In genomic region chr15:56428821-56429458, GRCh38 we compare ENCODE assay signal across 8 cellular contexts. TPM values are rescaled to one million over a fixed set of nuclear protein-coding genes. Genes with fewer than 3 reads are reported as not detected.
A peak's percentile ranks its signal among the peaks of the same experiment; 100 is the strongest.
DNase-seq lines count a peak whose midpoint lies in the region; ATAC-seq and TF ChIP-seq lines count a peak whose summit lies in the region.

No MANE protein-coding gene starts in this region.

- H3K27me3 ChIP-seq in gastroesophageal sphincter (no peaks in the 10 kb centered on the region), thoracic aorta (replicated peaks; ENCODE audit: insufficient read depth) (no peaks in the 10 kb centered on the region)

- H3K4me3 ChIP-seq in SK-N-MC (no peak overlapping the region), gastroesophageal sphincter (no peak overlapping the region), thoracic aorta (no peak overlapping the region)

- H3K9me3 ChIP-seq in SK-N-MC (ENCODE audit: low read depth, low read length) (no peaks in the 10 kb centered on the region), gastroesophageal sphincter (peaks cover 0 to 9% (median 0%) of the 10 kb centered on the region in 3 donors), thoracic aorta (peaks cover 4% of the 10 kb centered on the region)

- H3K36me3 ChIP-seq in SK-N-MC (ENCODE audit: insufficient read depth, low read length) = peaks cover 6% of the 10 kb centered on the region; the same call in 1 of the 2 replicates
- H3K36me3 ChIP-seq in gastroesophageal sphincter = peaks cover 0 to 11% of the 10 kb centered on the region in 2 donors
- H3K36me3 ChIP-seq in thoracic aorta = no peaks in the 10 kb centered on the region

- TF ChIP-seq RAD21 in Ishikawa (IDR thresholded peaks at IDR 0.05; ENCODE audit: low read depth) = peak; percentile 57

- ATAC-seq in gastroesophageal sphincter = no peak
- no peak for ATAC-seq in thoracic aorta (ENCODE audit: insufficient number of reproducible peaks, low FRiP score, low read depth)

- TF ChIP-seq CTCF in gastroesophageal sphincter (IDR thresholded peaks at IDR 0.05) (peak in 3 of 4 experiments; percentile 20 to 43 (median 24)), thoracic aorta (IDR thresholded peaks at IDR 0.05) (peak; percentile 21)

- 19 to 29% methylated on average over 2 of the region's 2 CpGs for WGBS in gastroesophageal sphincter (ENCODE audit: low coverage in 1 of 2), 2 donors

- no peaks in the 10 kb centered on the region for H3K4me1 ChIP-seq in gastroesophageal sphincter
- H3K4me1 ChIP-seq in thoracic aorta (ENCODE audit: control insufficient read depth in 1 of 2, low read depth in 2 of 2) = no peaks in the 10 kb centered on the region

- no peak for TF ChIP-seq POLR2A in gastroesophageal sphincter (IDR thresholded peaks at IDR 0.05)

- DNase-seq in NOMO-1 (lab: John Stamatoyannopoulos, UW; ENCODE audit: unreplicated experiment in 2 of 2) (peak; percentile 6 to 40), NOMO-1 treated with dmso at 0.1 percent for 144 hours (lab: John Stamatoyannopoulos, UW; ENCODE audit: unreplicated experiment) (no peak), SK-N-MC (ENCODE audit: low read depth, low spot score) (peak; percentile 22), thoracic aorta (ENCODE audit: low spot score) (no peak), mucosa of gallbladder (ENCODE audit: low spot score) (no peak)
- DNase-seq in activated naive CD4-positive, alpha-beta T cell treated with anti-CD3 and anti-CD28 coated beads, Interleukin-2, amount 50 U/mL, for 16 hours = no peak

- H3K27ac ChIP-seq in SK-N-MC (no peak overlapping the region), gastroesophageal sphincter (no peak overlapping the region), thoracic aorta (no peak overlapping the region)

- no peak overlapping the region for H3K9ac ChIP-seq in SK-N-MC (ENCODE audit: insufficient read length)

- no peak for TF ChIP-seq EP300 in Ishikawa (IDR thresholded peaks at IDR 0.05; ENCODE audit: borderline replicate concordance)
- TF ChIP-seq EP300 in gastroesophageal sphincter (IDR thresholded peaks at IDR 0.05) = no peak

TF ChIP-seq in Ishikawa, 13 proteins besides CTCF, POLR2A, EP300 and RAD21:
- TF ChIP-seq ZBTB7A (IDR thresholded peaks at IDR 0.05; ENCODE audit: low read depth) (no peak), TEAD4 (IDR thresholded peaks at IDR 0.05) (no peak), REST (IDR thresholded peaks at IDR 0.05; ENCODE audit: low read depth) (no peak), CREB1 (IDR thresholded peaks at IDR 0.05; ENCODE audit: low read depth) (no peak), TCF12 (IDR thresholded peaks at IDR 0.05; ENCODE audit: low read depth) (no peak), FOXM1 (IDR thresholded peaks at IDR 0.05; ENCODE audit: borderline replicate concordance, low read depth) (no peak), USF1 (IDR thresholded peaks at IDR 0.05) (no peak), EGR1 (IDR thresholded peaks at IDR 0.05) (no peak), MAX (IDR thresholded peaks at IDR 0.05) (no peak), TAF1 (IDR thresholded peaks at IDR 0.05; ENCODE audit: low read depth) (no peak), YY1 (IDR thresholded peaks at IDR 0.05; ENCODE audit: low read depth) (no peak)

RNA-seq across cellular contexts. Expression of gene MNS1, which starts 36.0 kb away (rescaled TPM):
- total RNA-seq in gastroesophageal sphincter (1 to 10 TPM in 2 of 4 donors, under 1 TPM in 2; 0.93 to 2.0 (median 1.3) TPM), thoracic aorta (1 to 10 TPM in 1 of 2 donors, under 1 TPM in 1; 0.28 to 2.3 TPM), mucosa of gallbladder (2.2 TPM)

Comparison
In these comparisons a context has a peak if more than half of its experiments do, and no peak if none do; other contexts are left out.
1. DNase-seq: peak in NOMO-1 (2 of 2) and SK-N-MC (single experiment); none in NOMO-1 treated with dmso at 0.1 percent for 144 hours (single experiment), thoracic aorta (single experiment), activated naive CD4-positive, alpha-beta T cell treated with anti-CD3 and anti-CD28 coated beads, Interleukin-2, amount 50 U/mL, for 16 hours (single experiment) and mucosa of gallbladder (single experiment).